ENCODE assay signal across 25 cellular contexts in genomic region chr15:99944131-99944530, GRCh38.
"Had no signal": no experiment of that assay in that cellular context is flagged by ENCODE, and none has a peak within 500 bp of the region (broad histone marks: within the 10 kb centered on the region; RNA-seq: fewer than 3 reads in every experiment).

No MANE protein-coding gene starts in this region.

- FAIRE-seq: colon, kidney had no signal

- DNase-seq: effector memory CD8-positive, alpha-beta T cell; esophagus squamous epithelium; foreskin fibroblast; glutamatergic neuron; immature natural killer cell; kidney; left cardiac atrium; left ventricle myocardium inferior; lower lobe of right lung; mesenchymal stem cell; naive B cell; stimulated activated CD4-positive, alpha-beta T cell treated with anti-CD3 and anti-CD28 coated beads, Interleukin-2, amount 100 ng/mL, for 24 hours; stimulated activated CD4-positive, alpha-beta T cell treated with anti-CD3 and anti-CD28 coated beads, Interleukin-4, amount 100 ng/mL, for 4 hours; stimulated activated naive CD4-positive, alpha-beta T cell; stomach; substantia nigra; upper lobe of right lung had no signal

- H3K4me1 ChIP-seq: esophagus squamous epithelium, gastroesophageal sphincter, left ventricle myocardium inferior, lower lobe of right lung, stomach, upper lobe of right lung, vagina had no signal

- H3K27ac Mint-ChIP-seq: dendritic cell treated with granulocyte-macrophage colony-stimulating factor and Interleukin-4, amounts not matched to agents 40 ng/mL and 50 ng/mL, for 4 days; effector memory CD8-positive, alpha-beta T cell; immature natural killer cell; nephron had no signal

- H3K27ac ChIP-seq: epithelial cell of prostate, esophagus squamous epithelium, gastroesophageal sphincter, left ventricle myocardium inferior, lower lobe of right lung, skin epidermis, stomach, upper lobe of right lung, vagina had no signal

- H3K36me3 ChIP-seq: esophagus squamous epithelium, gastroesophageal sphincter, left ventricle myocardium inferior, lower lobe of right lung, stomach, upper lobe of right lung, vagina had no signal

- H3K4me3 Mint-ChIP-seq: dendritic cell treated with granulocyte-macrophage colony-stimulating factor and Interleukin-4, amounts not matched to agents 40 ng/mL and 50 ng/mL, for 4 days; effector memory CD8-positive, alpha-beta T cell; immature natural killer cell; naive B cell; nephron had no signal

- H3K4me1 Mint-ChIP-seq: immature natural killer cell, naive B cell, nephron had no signal

- ATAC-seq: effector memory CD8-positive, alpha-beta T cell; gastroesophageal sphincter; left cardiac atrium; lower lobe of right lung; sciatic nerve; upper lobe of right lung had no signal

- H3K27me3 ChIP-seq: esophagus squamous epithelium, gastroesophageal sphincter, stomach, upper lobe of right lung, vagina had no signal

- H3K4me3 ChIP-seq: esophagus squamous epithelium, gastroesophageal sphincter, left ventricle myocardium inferior, lower lobe of right lung, skin epidermis, stomach, upper lobe of right lung, vagina had no signal
